Comparison of ENCODE assay signal across 10 cellular contexts in the genomic region with DNA sequence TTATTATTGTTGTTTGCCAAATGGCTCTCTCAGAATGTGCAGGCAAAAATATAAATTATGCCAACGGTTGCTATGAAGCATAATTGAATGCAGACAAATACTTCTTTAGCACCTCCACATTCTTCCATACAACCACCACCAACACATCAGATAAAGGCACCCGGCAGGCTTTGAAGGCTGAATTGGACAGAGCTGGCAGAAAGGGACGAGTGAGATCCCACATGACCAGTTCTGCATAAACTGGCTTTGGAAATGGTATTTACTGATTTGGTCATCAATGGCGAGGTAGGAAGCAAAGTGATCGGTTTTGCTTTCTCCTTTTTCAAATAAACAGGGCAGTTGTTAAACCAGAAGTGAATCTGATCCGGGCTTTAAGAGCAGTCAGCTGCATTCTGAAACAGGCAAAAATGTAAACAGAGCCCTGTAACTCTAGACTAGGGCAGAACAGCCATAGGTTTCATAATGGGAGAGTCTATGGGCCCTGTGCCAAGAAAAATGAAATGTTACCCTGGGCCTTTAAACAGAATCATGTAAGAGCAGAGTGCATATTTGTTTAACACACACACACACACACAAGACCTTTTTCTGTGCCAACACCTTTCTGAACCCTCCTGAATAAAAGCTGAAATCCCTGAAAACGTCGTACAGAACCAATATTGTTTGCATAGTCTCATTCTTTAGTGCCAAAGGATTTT.
A peak's percentile ranks its signal among the peaks of the same experiment; 100 is the strongest.
DNase-seq lines count a peak whose midpoint lies in the region; ATAC-seq, FAIRE-seq and TF ChIP-seq lines count a peak whose summit lies in the region.
"Had no signal": no experiment of that assay in that cellular context is flagged by ENCODE, and none has a peak within 500 bp of the region (broad histone marks: within the 10 kb centered on the region; RNA-seq: fewer than 3 reads in every experiment).

No MANE protein-coding gene starts in this region.

- peak; percentile 51 for DNase-seq in AG09319 (ENCODE audit: extremely low read depth, low read depth)
- DNase-seq in NCI-H2029 treated with DMSO at 0.1 percent for 48 hours (lab: John Stamatoyannopoulos, UW): peak; percentile 95
- DNase-seq in cardiac fibroblast (ENCODE audit: low read depth in 2 of 2): peak; percentile 41 to 61
- peak in 1 of 3 donors; percentile 90 for DNase-seq in mucosa of descending colon
- DNase-seq in uterus: no peak
- DNase-seq in D721Med (ENCODE audit: insufficient read length, low spot score): no peak
- DNase-seq in cerebellum (ENCODE audit: low spot score): no peak
- no peak for DNase-seq in activated CD4-positive, alpha-beta memory T cell treated with anti-CD3 and anti-CD28 coated beads, Interleukin-2, amount 10 ng/mL, durations not matched to agents 7 days and 5 days
- DNase-seq: CD4-positive, CD25-positive, alpha-beta regulatory T cell had no signal

- POLR2A ChIA-PET in activated CD4-positive, alpha-beta memory T cell treated with anti-CD3 and anti-CD28 coated beads, Interleukin-2, amount 10 ng/mL, durations not matched to agents 7 days and 5 days (lab: Charles Lee): no interaction called here

- H3K4me1 ChIP-seq in mucosa of descending colon (ENCODE audit: low read depth) (peaks cover 15% of the 10 kb centered on the region), uterus (peaks cover 0 to 8% of the 10 kb centered on the region in 2 donors)

- intact Hi-C loops in mucosa of descending colon (cut with DNase I, micrococcal nuclease) (no loop called here), uterus (cut with DNase I; ENCODE audit: low total_unique reads) (no loop called here)

- no peaks in the 10 kb centered on the region for H3K27me3 Mint-ChIP-seq in activated CD4-positive, alpha-beta memory T cell treated with anti-CD3 and anti-CD28 coated beads, Interleukin-2, amount 10 ng/mL, durations not matched to agents 7 days and 5 days

- H3K4me3 Mint-ChIP-seq in activated CD4-positive, alpha-beta memory T cell treated with anti-CD3 and anti-CD28 coated beads, Interleukin-2, amount 10 ng/mL, durations not matched to agents 7 days and 5 days: no peak overlapping the region
- H3K4me3 Mint-ChIP-seq: CD4-positive, CD25-positive, alpha-beta regulatory T cell had no signal

- no peaks in the 10 kb centered on the region for H3K27me3 ChIP-seq in uterus

- H3K27ac ChIP-seq in uterus: peak overlapping the region in 1 of 2 donors; percentile 28
- H3K27ac ChIP-seq: SK-N-MC had no signal

- no peaks in the 10 kb centered on the region for H3K4me1 Mint-ChIP-seq in activated CD4-positive, alpha-beta memory T cell treated with anti-CD3 and anti-CD28 coated beads, Interleukin-2, amount 10 ng/mL, durations not matched to agents 7 days and 5 days
- H3K4me1 Mint-ChIP-seq: CD4-positive, CD25-positive, alpha-beta regulatory T cell had no signal

- ATAC-seq in mucosa of descending colon: peak; percentile 94

- H3K9me3 ChIP-seq in mucosa of descending colon: no peaks in the 10 kb centered on the region
- H3K9me3 ChIP-seq in uterus: no peaks in the 10 kb centered on the region

- TF ChIP-seq CTCF in AG09319 (IDR thresholded peaks at IDR 0.05; ENCODE audit: low read depth, low read length) (no peak), cardiac fibroblast (IDR thresholded peaks at IDR 0.05; ENCODE audit: low read depth, low read length) (no peak), mucosa of descending colon (IDR thresholded peaks at IDR 0.05) (no peak), uterus (IDR thresholded peaks at IDR 0.05) (no peak), D721Med (IDR thresholded peaks at IDR 0.05; ENCODE audit: insufficient read depth, missing control alignments) (no peak)

- TF ChIP-seq POLR2A in uterus (IDR thresholded peaks at IDR 0.05): no peak

- CTCF ChIA-PET in activated CD4-positive, alpha-beta memory T cell treated with anti-CD3 and anti-CD28 coated beads, Interleukin-2, amount 10 ng/mL, durations not matched to agents 7 days and 5 days (lab: Charles Lee): no interaction called here

- no peaks in the 10 kb centered on the region for H3K36me3 ChIP-seq in mucosa of descending colon (ENCODE audit: low read depth)
- H3K36me3 ChIP-seq in uterus: no peaks in the 10 kb centered on the region

- no peaks in the 10 kb centered on the region for H3K9me3 Mint-ChIP-seq in activated CD4-positive, alpha-beta memory T cell treated with anti-CD3 and anti-CD28 coated beads, Interleukin-2, amount 10 ng/mL, durations not matched to agents 7 days and 5 days

- H3K36me3 Mint-ChIP-seq in activated CD4-positive, alpha-beta memory T cell treated with anti-CD3 and anti-CD28 coated beads, Interleukin-2, amount 10 ng/mL, durations not matched to agents 7 days and 5 days (ENCODE audit: low read depth): no peaks in the 10 kb centered on the region
- H3K36me3 Mint-ChIP-seq: CD4-positive, CD25-positive, alpha-beta regulatory T cell had no signal

- FAIRE-seq in D721Med (lab: Jason Lieb, UNC): no peak

- H3K27ac Mint-ChIP-seq in activated CD4-positive, alpha-beta memory T cell treated with anti-CD3 and anti-CD28 coated beads, Interleukin-2, amount 10 ng/mL, durations not matched to agents 7 days and 5 days: no peak overlapping the region
- H3K27ac Mint-ChIP-seq: CD4-positive, CD25-positive, alpha-beta regulatory T cell had no signal

- H3K4me3 ChIP-seq in cardiac fibroblast (replicated peaks in 1 of 2; ENCODE audit: low read depth in 2 of 2, low read length in 2 of 2) (no peak overlapping the region), mucosa of descending colon (no peak overlapping the region), uterus (no peak overlapping the region)
- H3K4me3 ChIP-seq: SK-N-MC had no signal

Comparison
In these comparisons a context has a peak if more than half of its experiments do, and no peak if none do; other contexts are left out.
1. DNase-seq: peak in AG09319 (single experiment), NCI-H2029 treated with DMSO at 0.1 percent for 48 hours (single experiment) and cardiac fibroblast (2 of 2); none in uterus (0 of 2), D721Med (single experiment), cerebellum (single experiment) and activated CD4-positive, alpha-beta memory T cell treated with anti-CD3 and anti-CD28 coated beads, Interleukin-2, amount 10 ng/mL, durations not matched to agents 7 days and 5 days (single experiment).